12 cellular contexts compared by ENCODE assay signal in the genomic region with DNA sequence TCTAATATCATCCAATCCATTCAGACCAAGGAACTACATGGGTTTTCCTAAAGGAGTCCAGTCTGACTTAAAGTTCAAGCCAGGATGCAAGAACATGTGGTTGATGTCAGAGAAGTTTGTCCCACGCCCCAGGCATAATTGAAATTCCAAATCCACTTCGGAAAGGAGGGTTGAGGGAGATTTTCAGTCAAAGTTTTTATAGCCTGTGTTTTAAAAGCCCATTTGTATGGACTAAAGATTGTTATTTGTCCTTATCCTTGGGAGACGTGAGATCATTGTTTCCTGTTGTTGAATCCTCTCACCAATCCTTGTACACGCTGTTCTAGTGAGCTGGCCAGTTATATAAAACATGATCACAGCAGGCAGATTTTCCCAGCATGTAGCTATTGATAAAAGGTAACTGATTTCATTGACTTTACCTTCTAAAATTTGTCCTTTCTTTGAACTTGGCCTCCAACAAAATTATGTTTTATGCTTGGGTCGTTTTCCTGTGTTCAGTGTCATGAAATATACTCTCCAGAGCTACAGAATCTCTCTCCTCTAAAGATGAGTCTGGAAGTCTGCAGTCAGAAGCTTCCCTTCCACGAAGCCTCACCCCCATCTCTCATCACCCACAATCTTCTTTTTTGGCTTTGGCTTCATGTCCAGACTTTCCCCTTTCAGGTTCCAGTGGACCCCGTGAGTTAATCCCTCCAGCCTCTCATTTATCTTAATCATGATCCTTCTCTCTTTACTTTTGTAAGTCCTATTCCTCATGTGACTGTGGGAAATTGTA.
A peak's percentile ranks its signal among the peaks of the same experiment; 100 is the strongest.
DNase-seq lines count a peak whose midpoint lies in the region; ATAC-seq and TF ChIP-seq lines count a peak whose summit lies in the region.
"Had no signal": no experiment of that assay in that cellular context is flagged by ENCODE, and none has a peak within 500 bp of the region (broad histone marks: within the 10 kb centered on the region; RNA-seq: fewer than 3 reads in every experiment).

No MANE protein-coding gene starts in this region.

- H3K4me1 ChIP-seq in ascending aorta (peaks cover 7 to 21% of the 10 kb centered on the region in 2 donors), transverse colon (no peaks in the 10 kb centered on the region), Caco-2 (0 out of 2 replicates have a peak, but pooled peaks cover 3% of the 10 kb centered on the region)
- H3K4me1 ChIP-seq: colonic mucosa had no signal

- peak in 1 of 2 donors; percentile 70 for DNase-seq in ascending aorta (ENCODE audit: low spot score in 2 of 2)
- DNase-seq in foreskin melanocyte, result peak; percentile 53
- peak; percentile 53 for DNase-seq in myocyte (ENCODE audit: low read depth)
- DNase-seq in transverse colon, result no peak
- no peak for DNase-seq in Caco-2
- DNase-seq in CD1c-positive myeloid dendritic cell (ENCODE audit: extremely low spot score), result no peak
- no peak for DNase-seq in activated CD4-positive, alpha-beta T cell treated with anti-CD3 and anti-CD28 coated beads for 1 hour
- DNase-seq: activated CD4-positive, alpha-beta T cell treated with anti-CD3 and anti-CD28 coated beads for 48 hours; CD8-positive, alpha-beta T cell; colonic mucosa had no signal

- H3K36me3 ChIP-seq in ascending aorta, result peaks cover 27 to 76% of the 10 kb centered on the region in 2 donors
- peaks cover 0 to 30% (median 16%) of the 10 kb centered on the region in 4 donors for H3K36me3 ChIP-seq in transverse colon
- no peaks in the 10 kb centered on the region for H3K36me3 ChIP-seq in Caco-2 (ENCODE audit: control insufficient read depth, insufficient read depth, low read length)
- H3K36me3 ChIP-seq: colonic mucosa had no signal

- CTCF ChIA-PET in Caco-2 (lab: Charles Lee), result no interaction called here

- TF ChIP-seq CTCF in ascending aorta (IDR thresholded peaks at IDR 0.05) (no peak), transverse colon (IDR thresholded peaks at IDR 0.05) (no peak), Caco-2 (IDR thresholded peaks at IDR 0.05; ENCODE audit: insufficient read depth in 1 of 2, low read depth in 1 of 2, low read length in 1 of 2, severe bottlenecking in 1 of 2, unreplicated experiment in 1 of 2) (no peak)

- H3K4me3 ChIP-seq in ascending aorta (no peak overlapping the region), transverse colon (no peak overlapping the region), Caco-2 (ENCODE audit: low read depth, low read length) (no peak overlapping the region)
- H3K4me3 ChIP-seq: colonic mucosa had no signal

- no peak for TF ChIP-seq EP300 in transverse colon (IDR thresholded peaks at IDR 0.05; ENCODE audit: low read depth)

- 74 to 81% methylated on average over 7 of the region's 7 CpGs for WGBS in transverse colon (ENCODE audit: low coverage in 1 of 2), 2 donors

- TF ChIP-seq POLR2A in transverse colon (IDR thresholded peaks at IDR 0.05), result no peak

- H3K27ac ChIP-seq in ascending aorta, result peak overlapping the region; percentile 83 to 89
- peak overlapping the region; percentile 44 to 53 (median 48) for H3K27ac ChIP-seq in transverse colon
- H3K27ac ChIP-seq: colonic mucosa had no signal

- no TSS peak for BruUV-seq in Caco-2 (replicated peaks; lab: Mats Ljungman, UMichigan)

- H3K36me3 Mint-ChIP-seq in Caco-2 (ENCODE audit: insufficient read depth, unreplicated experiment), result peaks cover 26% of the 10 kb centered on the region

- ATAC-seq in HG03196 (IDR thresholded peaks at IDR 0.05; ENCODE audit: unreplicated experiment), result no peak
- ATAC-seq: CD8-positive, alpha-beta T cell; SK-N-SH treated with all-trans-retinoic acid at 6 μM for 48 hours had no signal

- intact Hi-C loops in ascending aorta (cut with DNase I), result loop anchor here (5.0 kb wide), 1 partner anchor 116 kb away; a partner anchor contains a TSS
- intact Hi-C loops in transverse colon (cut with DNase I; ENCODE audit: low total_unique reads), result no loop called here
- intact Hi-C loops in Caco-2 (cut with micrococcal nuclease; ENCODE audit: unreplicated experiment), result no loop called here

- in situ Hi-C loops in transverse colon (cut with MboI; ENCODE audit: low pct_ligation_motif_present in 1 of 4, low pct_unique_long_range_greater_than_20kb in 1 of 4, low sequenced_read_pairs in 3 of 4), result no loop called here

- peaks cover 7% of the 10 kb centered on the region for H3K4me1 Mint-ChIP-seq in Caco-2 (ENCODE audit: low read depth, unreplicated experiment)

- no peaks in the 10 kb centered on the region for H3K27me3 Mint-ChIP-seq in Caco-2 (ENCODE audit: insufficient read depth, unreplicated experiment)

- no peak overlapping the region for H3K4me3 Mint-ChIP-seq in Caco-2 (ENCODE audit: unreplicated experiment)
- H3K4me3 Mint-ChIP-seq: CD8-positive, alpha-beta T cell had no signal

- no peaks in the 10 kb centered on the region for H3K9me3 ChIP-seq in ascending aorta
- H3K9me3 ChIP-seq in transverse colon, result no peaks in the 10 kb centered on the region
- no peaks in the 10 kb centered on the region; the same call in 1 of the 2 replicates for H3K9me3 ChIP-seq in Caco-2
- H3K9me3 ChIP-seq: colonic mucosa had no signal

- H3K27me3 ChIP-seq in ascending aorta (no peaks in the 10 kb centered on the region), transverse colon (no peaks in the 10 kb centered on the region), Caco-2 (replicated peaks; ENCODE audit: control insufficient read depth, insufficient read depth, low read length) (no peaks in the 10 kb centered on the region)
- H3K27me3 ChIP-seq: colonic mucosa had no signal

- POLR2A ChIA-PET in Caco-2 (lab: Charles Lee), result no interaction called here

- H3K27ac Mint-ChIP-seq in Caco-2 (ENCODE audit: unreplicated experiment), result no peak overlapping the region
- H3K27ac Mint-ChIP-seq: CD8-positive, alpha-beta T cell had no signal

- no peaks in the 10 kb centered on the region for H3K9me3 Mint-ChIP-seq in Caco-2 (ENCODE audit: unreplicated experiment)
- H3K9me3 Mint-ChIP-seq: CD8-positive, alpha-beta T cell had no signal

Comparison
In these comparisons a context has a peak if more than half of its experiments do, and no peak if none do; other contexts are left out.
1. DNase-seq: peak in foreskin melanocyte (single experiment) and myocyte (single experiment); none in transverse colon (single experiment), Caco-2 (0 of 2), CD1c-positive myeloid dendritic cell (single experiment) and activated CD4-positive, alpha-beta T cell treated with anti-CD3 and anti-CD28 coated beads for 1 hour (single experiment).